Comparison of ENCODE assay signal across 37 cellular contexts in the genomic region with DNA sequence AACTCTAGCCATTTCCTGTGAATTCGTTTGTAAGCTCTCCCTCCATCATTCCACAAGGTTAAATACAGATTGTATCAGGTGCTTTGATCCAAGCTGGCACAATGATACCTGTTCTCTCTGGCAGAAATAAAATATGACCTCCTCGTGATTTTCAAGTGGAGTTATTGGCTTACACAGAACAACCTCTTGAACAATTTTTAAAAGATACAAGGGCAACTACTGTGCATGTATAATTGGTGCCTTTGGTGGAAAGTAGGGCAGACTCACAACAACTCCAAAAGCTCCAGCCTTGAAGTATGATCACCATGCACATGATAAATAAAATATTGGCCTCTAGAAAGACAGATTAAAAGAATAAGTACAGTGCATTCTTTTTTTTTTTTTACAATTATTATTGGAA.
"Had no signal": no experiment of that assay in that cellular context is flagged by ENCODE, and none has a peak within 500 bp of the region (broad histone marks: within the 10 kb centered on the region; RNA-seq: fewer than 3 reads in every experiment).

No MANE protein-coding gene starts in this region.

- H3K9me3 Mint-ChIP-seq: activated CD4-positive, alpha-beta T cell treated with anti-CD3 and anti-CD28 coated beads, Interleukin-2, amount 10 ng/mL, durations not matched to agents 7 days and 5 days; activated naive CD4-positive, alpha-beta T cell treated with anti-CD3 and anti-CD28 coated beads, Interleukin-2, amount 10 ng/mL, durations not matched to agents 7 days and 5 days; activated naive CD8-positive, alpha-beta T cell treated with anti-CD3 and anti-CD28 coated beads, Interleukin-2, amount 50 U/mL, for 24 hours had no signal

- H3K36me3 Mint-ChIP-seq: activated CD8-positive, alpha-beta memory T cell treated with anti-CD3 and anti-CD28 coated beads, Interleukin-2, amount 10 ng/mL, durations not matched to agents 7 days and 5 days; activated naive CD4-positive, alpha-beta T cell treated with anti-CD3 and anti-CD28 coated beads, Interleukin-2, amount 10 ng/mL, durations not matched to agents 7 days and 5 days; activated naive CD8-positive, alpha-beta T cell treated with anti-CD3 and anti-CD28 coated beads, Interleukin-2, amount 10 ng/mL, durations not matched to agents 7 days and 5 days had no signal

- DNase-seq: activated CD4-positive, alpha-beta memory T cell treated with anti-CD3 and anti-CD28 coated beads, Interleukin-2, amount 10 ng/mL, durations not matched to agents 7 days and 5 days; activated CD4-positive, alpha-beta T cell treated with anti-CD3 and anti-CD28 coated beads for 1 hour; activated CD4-positive, alpha-beta T cell treated with anti-CD3 and anti-CD28 coated beads for 36 hours; activated CD4-positive, alpha-beta T cell treated with anti-CD3 and anti-CD28 coated beads for 48 hours; activated CD4-positive, alpha-beta T cell treated with anti-CD3 and anti-CD28 coated beads, Interleukin-2, amount 10 ng/mL, durations not matched to agents 7 days and 5 days; activated CD4-positive, alpha-beta T cell treated with anti-CD3 and anti-CD28 coated beads, Interleukin-2, amount 50 U/mL, for 48 hours; activated CD4-positive, CD25-positive, alpha-beta regulatory T cell; activated CD8-positive, alpha-beta memory T cell treated with anti-CD3 and anti-CD28 coated beads for 24 hours; activated CD8-positive, alpha-beta memory T cell treated with anti-CD3 and anti-CD28 coated beads, Interleukin-2, amount 10 ng/mL, durations not matched to agents 7 days and 5 days; activated CD8-positive, alpha-beta memory T cell treated with anti-CD3 and anti-CD28 coated beads, Interleukin-2, amount 50 U/mL, for 48 hours; activated CD8-positive, alpha-beta T cell treated with anti-CD3 and anti-CD28 coated beads, Interleukin-2, amount 10 ng/mL, durations not matched to agents 7 days and 5 days; activated effector memory CD4-positive, alpha-beta T cell treated with Interleukin-2 at 50 U/mL for 16 hours; activated gamma-delta T cell; activated naive CD4-positive, alpha-beta T cell treated with anti-CD3 and anti-CD28 coated beads, Interleukin-2, amount 10 ng/mL, durations not matched to agents 7 days and 5 days; activated naive CD4-positive, alpha-beta T cell treated with Interleukin-2 at 50 U/mL for 16 hours; activated naive CD8-positive, alpha-beta T cell treated with anti-CD3 and anti-CD28 coated beads, Interleukin-2, amount 10 ng/mL, durations not matched to agents 7 days and 5 days; activated naive CD8-positive, alpha-beta T cell treated with anti-CD3 and anti-CD28 coated beads, Interleukin-2, amount 50 U/mL, for 24 hours; activated T-cell treated with anti-CD3 and anti-CD28 coated beads, Interleukin-2, amount 50 U/mL, for 24 hours; activated T-cell treated with anti-CD3 and anti-CD28 coated beads, Interleukin-2, amount 50 U/mL, for 48 hours; amygdala; anterior cingulate cortex; caudate nucleus; cerebellar nuclear complex; T-helper 1 cell; T-helper 2 cell; T-helper 9 cell had no signal

- H3K27ac ChIP-seq: ascending aorta, cardiac muscle cell, VCaP had no signal

- H3K4me1 Mint-ChIP-seq: activated CD4-positive, alpha-beta memory T cell treated with anti-CD3 and anti-CD28 coated beads, Interleukin-2, amount 10 ng/mL, durations not matched to agents 7 days and 5 days; activated CD4-positive, alpha-beta T cell treated with anti-CD3 and anti-CD28 coated beads for 36 hours; activated CD4-positive, alpha-beta T cell treated with anti-CD3 and anti-CD28 coated beads, Interleukin-2, amount 10 ng/mL, durations not matched to agents 7 days and 5 days; activated CD8-positive, alpha-beta memory T cell treated with anti-CD3 and anti-CD28 coated beads, Interleukin-2, amount 10 ng/mL, durations not matched to agents 7 days and 5 days; activated naive CD4-positive, alpha-beta T cell treated with anti-CD3 and anti-CD28 coated beads, Interleukin-2, amount 10 ng/mL, durations not matched to agents 7 days and 5 days; activated naive CD4-positive, alpha-beta T cell treated with anti-CD3 and anti-CD28 coated beads, Interleukin-2, amount 50 U/mL, for 24 hours; activated naive CD8-positive, alpha-beta T cell treated with anti-CD3 and anti-CD28 coated beads, Interleukin-2, amount 50 U/mL, for 24 hours; central memory CD8-positive, alpha-beta T cell had no signal

- H3K36me3 ChIP-seq: ascending aorta, cardiac muscle cell had no signal

- H3K9me3 ChIP-seq: ascending aorta had no signal

- H3K4me3 ChIP-seq: ascending aorta, cardiac muscle cell had no signal

- H3K27ac Mint-ChIP-seq: activated CD4-positive, alpha-beta memory T cell treated with anti-CD3 and anti-CD28 coated beads, Interleukin-2, amount 10 ng/mL, durations not matched to agents 7 days and 5 days; activated CD4-positive, alpha-beta T cell treated with anti-CD3 and anti-CD28 coated beads for 36 hours; activated CD4-positive, alpha-beta T cell treated with anti-CD3 and anti-CD28 coated beads, Interleukin-2, amount 10 ng/mL, durations not matched to agents 7 days and 5 days; activated CD8-positive, alpha-beta memory T cell treated with anti-CD3 and anti-CD28 coated beads, Interleukin-2, amount 10 ng/mL, durations not matched to agents 7 days and 5 days; activated CD8-positive, alpha-beta T cell treated with anti-CD3 and anti-CD28 coated beads, Interleukin-2, amount 10 ng/mL, durations not matched to agents 7 days and 5 days; activated naive CD4-positive, alpha-beta T cell treated with anti-CD3 and anti-CD28 coated beads, Interleukin-2, amount 10 ng/mL, durations not matched to agents 7 days and 5 days; activated naive CD4-positive, alpha-beta T cell treated with anti-CD3 and anti-CD28 coated beads, Interleukin-2, amount 50 U/mL, for 24 hours; activated naive CD8-positive, alpha-beta T cell; activated naive CD8-positive, alpha-beta T cell treated with anti-CD3 and anti-CD28 coated beads, Interleukin-2, amount 10 ng/mL, durations not matched to agents 7 days and 5 days; activated naive CD8-positive, alpha-beta T cell treated with anti-CD3 and anti-CD28 coated beads, Interleukin-2, amount 50 U/mL, for 24 hours; activated T-cell treated with anti-CD3 and anti-CD28 coated beads, Interleukin-2, amount 50 U/mL, for 24 hours; activated T-helper 2 cell treated with anti-CD3 and anti-CD28 coated beads, Interferon-gamma antibody, Interleukin-2, Interleukin-4, amounts not matched to agents 10 μg/mL and 5 μg/mL and 100 μg/mL, durations not matched to agents 14 hours and 24 hours and 36 hours; T-helper 1 cell treated with Interleukin-12 subunit alpha and Interleukin-12 subunit beta and Interleukin-4 antibody, amounts not matched to agents 30 μg/mL and 1 μg/mL, for 36 hours; T-helper 2 cell treated with Interferon-gamma antibody and Interleukin-4, amounts not matched to agents 5 μg/mL and 100 μg/mL, for 36 hours had no signal

- H3K4me3 Mint-ChIP-seq: activated CD4-positive, alpha-beta memory T cell treated with anti-CD3 and anti-CD28 coated beads, Interleukin-2, amount 10 ng/mL, durations not matched to agents 7 days and 5 days; activated CD4-positive, alpha-beta T cell treated with anti-CD3 and anti-CD28 coated beads for 36 hours; activated CD4-positive, alpha-beta T cell treated with anti-CD3 and anti-CD28 coated beads, Interleukin-2, amount 10 ng/mL, durations not matched to agents 7 days and 5 days; activated CD8-positive, alpha-beta memory T cell treated with anti-CD3 and anti-CD28 coated beads, Interleukin-2, amount 10 ng/mL, durations not matched to agents 7 days and 5 days; activated CD8-positive, alpha-beta T cell treated with anti-CD3 and anti-CD28 coated beads, Interleukin-2, amount 10 ng/mL, durations not matched to agents 7 days and 5 days; activated naive CD4-positive, alpha-beta T cell treated with anti-CD3 and anti-CD28 coated beads, Interleukin-2, amount 10 ng/mL, durations not matched to agents 7 days and 5 days; activated naive CD4-positive, alpha-beta T cell treated with anti-CD3 and anti-CD28 coated beads, Interleukin-2, amount 50 U/mL, for 24 hours; activated naive CD8-positive, alpha-beta T cell; activated naive CD8-positive, alpha-beta T cell treated with anti-CD3 and anti-CD28 coated beads, Interleukin-2, amount 10 ng/mL, durations not matched to agents 7 days and 5 days; activated naive CD8-positive, alpha-beta T cell treated with anti-CD3 and anti-CD28 coated beads, Interleukin-2, amount 50 U/mL, for 24 hours; activated T-cell treated with anti-CD3 and anti-CD28 coated beads, Interleukin-2, amount 50 U/mL, for 24 hours; brain; central memory CD8-positive, alpha-beta T cell; T-helper 1 cell treated with Interleukin-12 subunit alpha and Interleukin-12 subunit beta and Interleukin-4 antibody, amounts not matched to agents 30 μg/mL and 1 μg/mL, for 36 hours; T-helper 2 cell treated with Interferon-gamma antibody and Interleukin-4, amounts not matched to agents 5 μg/mL and 100 μg/mL, for 36 hours had no signal

- H3K27me3 ChIP-seq: ascending aorta, cardiac muscle cell had no signal

- H3K4me1 ChIP-seq: ascending aorta had no signal

- H3K27me3 Mint-ChIP-seq: activated CD4-positive, alpha-beta memory T cell treated with anti-CD3 and anti-CD28 coated beads, Interleukin-2, amount 10 ng/mL, durations not matched to agents 7 days and 5 days; activated CD4-positive, alpha-beta T cell treated with anti-CD3 and anti-CD28 coated beads for 36 hours; activated CD4-positive, alpha-beta T cell treated with anti-CD3 and anti-CD28 coated beads, Interleukin-2, amount 10 ng/mL, durations not matched to agents 7 days and 5 days; activated CD8-positive, alpha-beta memory T cell treated with anti-CD3 and anti-CD28 coated beads, Interleukin-2, amount 10 ng/mL, durations not matched to agents 7 days and 5 days; activated naive CD4-positive, alpha-beta T cell treated with anti-CD3 and anti-CD28 coated beads, Interleukin-2, amount 10 ng/mL, durations not matched to agents 7 days and 5 days; activated naive CD4-positive, alpha-beta T cell treated with anti-CD3 and anti-CD28 coated beads, Interleukin-2, amount 50 U/mL, for 24 hours; activated naive CD8-positive, alpha-beta T cell; activated naive CD8-positive, alpha-beta T cell treated with anti-CD3 and anti-CD28 coated beads, Interleukin-2, amount 10 ng/mL, durations not matched to agents 7 days and 5 days; activated naive CD8-positive, alpha-beta T cell treated with anti-CD3 and anti-CD28 coated beads, Interleukin-2, amount 50 U/mL, for 24 hours; activated T-cell treated with anti-CD3 and anti-CD28 coated beads, Interleukin-2, amount 50 U/mL, for 24 hours; brain; central memory CD8-positive, alpha-beta T cell had no signal

- ATAC-seq: activated CD4-positive, alpha-beta T cell treated with anti-CD3 and anti-CD28 coated beads for 36 hours; activated CD4-positive, CD25-positive, alpha-beta regulatory T cell treated with anti-CD3 and anti-CD28 coated beads, Interleukin-2, amount 50 U/mL, for 24 hours; activated CD8-positive, alpha-beta memory T cell treated with anti-CD3 and anti-CD28 coated beads, Interleukin-2, amount 10 ng/mL, durations not matched to agents 7 days and 5 days; activated CD8-positive, alpha-beta T cell treated with anti-CD3 and anti-CD28 coated beads, Interleukin-2, amount 10 ng/mL, durations not matched to agents 7 days and 5 days; activated naive CD8-positive, alpha-beta T cell treated with anti-CD3 and anti-CD28 coated beads, Interleukin-2, amount 50 U/mL, for 24 hours had no signal
